ENCODE assay signal across 16 cellular contexts in genomic region chr3:41204369-41204768, GRCh38. TPM values are rescaled to one million over a fixed set of nuclear protein-coding genes. Genes with fewer than 3 reads are reported as not detected.
DNase-seq lines count a peak whose midpoint lies in the region; ATAC-seq, FAIRE-seq and TF ChIP-seq lines count a peak whose summit lies in the region.
"Had no signal": no experiment of that assay in that cellular context is flagged by ENCODE, and none has a peak within 500 bp of the region (broad histone marks: within the 10 kb centered on the region; RNA-seq: fewer than 3 reads in every experiment).

No MANE protein-coding gene starts in this region.

- no peak for TF ChIP-seq CTCF in HepG2 (CRISPR knock-in tag; IDR thresholded peaks at IDR 0.05)
- TF ChIP-seq CTCF in right lobe of liver (IDR thresholded peaks at IDR 0.05) = no peak

- H3K4me3 Mint-ChIP-seq in memory B cell = no peak overlapping the region
- H3K4me3 Mint-ChIP-seq: activated CD4-positive, alpha-beta memory T cell treated with anti-CD3 and anti-CD28 coated beads, Interleukin-2, amount 10 ng/mL, durations not matched to agents 7 days and 5 days had no signal

- 0 out of 6 replicates have a peak overlapping the region, but pooled peaks of 1 of the 3 experiments have one; percentile 99 for H3K4me3 ChIP-seq in HepG2 (replicated peaks in 1 of 3; ENCODE audit: insufficient read depth in 1 of 3, low read depth in 2 of 3, low read length in 3 of 3)
- H3K4me3 ChIP-seq in right lobe of liver = no peak overlapping the region
- peak overlapping the region; percentile 40 for H3K4me3 ChIP-seq in adipocyte (ENCODE audit: low read length)
- H3K4me3 ChIP-seq: lung had no signal

- H3K9ac ChIP-seq in HepG2 (ENCODE audit: insufficient read depth, low read depth, low read length) (no peak overlapping the region), adipocyte (ENCODE audit: low read length) (no peak overlapping the region)

- DNase-seq in HepG2 (ENCODE audit: low spot score) (no peak), right lobe of liver (no peak), adipocyte (ENCODE audit: low read depth) (no peak), memory B cell (ENCODE audit: low spot score in 2 of 2) (no peak), iPS-NIHi11 (ENCODE audit: low spot score) (no peak), cerebellar nuclear complex (lab: John Stamatoyannopoulos, UW) (no peak)
- no peak for DNase-seq in stimulated activated CD4-positive, alpha-beta T cell treated with anti-CD3 and anti-CD28 coated beads, Interleukin-2, amount 100 ng/mL, for 24 hours
- DNase-seq: activated CD4-positive, alpha-beta memory T cell treated with anti-CD3 and anti-CD28 coated beads, Interleukin-2, amount 10 ng/mL, durations not matched to agents 7 days and 5 days; anterior cingulate cortex; cortex of kidney; GF-D8; H7; NCI-H1694 had no signal

- H3K9me3 ChIP-seq in HepG2 (ENCODE audit: low read length) (no peaks in the 10 kb centered on the region), right lobe of liver (no peaks in the 10 kb centered on the region), adipocyte (ENCODE audit: control insufficient read depth, low read length) (no peaks in the 10 kb centered on the region)

- intact Hi-C loops in HepG2 (cut with micrococcal nuclease; ENCODE audit: unreplicated experiment) = loop anchor here (5.0 kb wide), 1 partner anchor 73 kb away; no protein-coding TSS in a partner anchor
- intact Hi-C loops in right lobe of liver (cut with DNase I) = no loop called here

- H4K20me1 ChIP-seq in HepG2 (ENCODE audit: insufficient read depth, low read length) = peaks cover 94% of the 10 kb centered on the region

- no peak for FAIRE-seq in HepG2 (lab: Jason Lieb, UNC)

- no peak overlapping the region for H3K27ac ChIP-seq in HepG2 (ENCODE audit: extremely low read length, insufficient read depth, low read length)
- no peak overlapping the region for H3K27ac ChIP-seq in right lobe of liver

- H3K27me3 Mint-ChIP-seq in memory B cell = no peaks in the 10 kb centered on the region
- H3K27me3 Mint-ChIP-seq: activated CD4-positive, alpha-beta memory T cell treated with anti-CD3 and anti-CD28 coated beads, Interleukin-2, amount 10 ng/mL, durations not matched to agents 7 days and 5 days had no signal

- in situ Hi-C loops in HepG2 (cut with HindIII; ENCODE audit: extremely low pct_ligation_motif_present, low pct_unique_long_range_greater_than_20kb) = loop anchor here (25.0 kb wide), 1 partner anchor 617 kb away; no protein-coding TSS in a partner anchor

- CTCF ChIA-PET in HepG2 (lab: Yijun Ruan, JAX; ENCODE audit: low intra/inter-chr PET ratio, low total read pairs) = no interaction called here

- H3K9me3 Mint-ChIP-seq in memory B cell = no peaks in the 10 kb centered on the region
- H3K9me3 Mint-ChIP-seq: activated T-helper 2 cell treated with anti-CD3 and anti-CD28 coated beads, Interferon-gamma antibody, Interleukin-2, Interleukin-4, amounts not matched to agents 10 μg/mL and 5 μg/mL and 100 μg/mL, durations not matched to agents 14 hours and 24 hours and 36 hours had no signal

- peaks cover 68% of the 10 kb centered on the region for H3K4me1 ChIP-seq in HepG2 (ENCODE audit: insufficient read depth, low read length)
- H3K4me1 ChIP-seq in right lobe of liver = peaks cover 0 to 56% (median 10%) of the 10 kb centered on the region in 4 donors
- H3K4me1 ChIP-seq in adipocyte (ENCODE audit: control insufficient read depth, insufficient read depth, low read length) = peaks cover 57% of the 10 kb centered on the region

- peak overlapping the region; percentile 87 for H3K4me2 ChIP-seq in HepG2 (ENCODE audit: low read depth, low read length)

- H3K36me3 Mint-ChIP-seq in memory B cell = peaks cover 9% of the 10 kb centered on the region

- no peaks in the 10 kb centered on the region; a peak in 1 of 5 replicates for H3K27me3 ChIP-seq in HepG2 (ENCODE audit: control insufficient read depth in 1 of 2, insufficient read depth in 2 of 2, low read length in 2 of 2)
- H3K27me3 ChIP-seq in right lobe of liver = no peaks in the 10 kb centered on the region
- no peaks in the 10 kb centered on the region for H3K27me3 ChIP-seq in adipocyte (replicated peaks; ENCODE audit: control insufficient read depth, insufficient read depth, low read length)

- peaks cover 98% of the 10 kb centered on the region for H3K79me2 ChIP-seq in HepG2 (ENCODE audit: insufficient read depth, low read length)

- peak overlapping the region; percentile 21 for H3K27ac Mint-ChIP-seq in memory B cell
- H3K27ac Mint-ChIP-seq: activated CD4-positive, alpha-beta memory T cell treated with anti-CD3 and anti-CD28 coated beads, Interleukin-2, amount 10 ng/mL, durations not matched to agents 7 days and 5 days; activated T-helper 2 cell treated with anti-CD3 and anti-CD28 coated beads, Interferon-gamma antibody, Interleukin-2, Interleukin-4, amounts not matched to agents 10 μg/mL and 5 μg/mL and 100 μg/mL, durations not matched to agents 14 hours and 24 hours and 36 hours had no signal

- TF ChIP-seq POLR2A in HepG2 (IDR thresholded peaks at IDR 0.05; ENCODE audit: insufficient read depth in 1 of 2, low read depth in 2 of 2, low read length in 2 of 2) (no peak), right lobe of liver (IDR thresholded peaks at IDR 0.05) (no peak)

- peaks cover 59% of the 10 kb centered on the region for H3K4me1 Mint-ChIP-seq in memory B cell

- BruUV-seq in HepG2 (replicated peaks; lab: Mats Ljungman, UMichigan) = no TSS peak

- no peak for TF ChIP-seq EP300 in HepG2 (IDR thresholded peaks at IDR 0.05; ENCODE audit: low read depth in 2 of 2, low read length in 2 of 2)
- TF ChIP-seq EP300 in HepG2 (CRISPR knock-in tag; IDR thresholded peaks at IDR 0.05; ENCODE audit: borderline replicate concordance) = no peak

- WGBS in HepG2 (ENCODE audit: low lambda C conversion rate) = 92% methylated on average over 1 of the region's 1 CpG
- WGBS in right lobe of liver (ENCODE audit: insufficient coverage, low coverage, low lambda C conversion rate, missing lambda C conversion rate) = 57% methylated on average over 1 of the region's 1 CpG

- TF ChIP-seq RAD21 in HepG2 (CRISPR knock-in tag; IDR thresholded peaks at IDR 0.05) = no peak

- POLR2A ChIA-PET in HepG2 (lab: Yijun Ruan, JAX) = no interaction called here

- no peaks in the 10 kb centered on the region for H3K36me3 ChIP-seq in HepG2 (replicated peaks in 1 of 2; ENCODE audit: control insufficient read depth in 1 of 2, insufficient read depth in 2 of 2, low read length in 2 of 2)
- H3K36me3 ChIP-seq in right lobe of liver = no peaks in the 10 kb centered on the region
- no peaks in the 10 kb centered on the region for H3K36me3 ChIP-seq in adipocyte (ENCODE audit: control insufficient read depth, insufficient read depth, low read length, severe bottlenecking)

- H2AFZ ChIP-seq in HepG2 (ENCODE audit: low read length) = no peak overlapping the region

- ATAC-seq in HepG2 (no peak), right lobe of liver (no peak), memory B cell (ENCODE audit: low read depth) (no peak), GM18502 (IDR thresholded peaks at IDR 0.05; ENCODE audit: poor library complexity, unreplicated experiment) (no peak)

TF ChIP-seq in HepG2, 621 proteins besides CTCF, POLR2A, EP300 and RAD21 (continues in another document):
- TF ChIP-seq MIXL1 (CRISPR knock-in tag; IDR thresholded peaks at IDR 0.05) = no peak
- TF ChIP-seq IRF2 (CRISPR knock-in tag; IDR thresholded peaks at IDR 0.05) = no peak
- no peak for TF ChIP-seq TBX2 (CRISPR knock-in tag; IDR thresholded peaks at IDR 0.05; ENCODE audit: borderline replicate concordance)
- TF ChIP-seq SOX13 (IDR thresholded peaks at IDR 0.05) = no peak
- no peak for TF ChIP-seq SOX13 (CRISPR knock-in tag; conservative IDR thresholded peaks at IDR 0.05 in 1 of 2, IDR thresholded peaks at IDR 0.05 in 1 of 2)
- TF ChIP-seq ZNF430 (CRISPR knock-in tag; IDR thresholded peaks at IDR 0.05) = no peak
- TF ChIP-seq, protein P1, sequence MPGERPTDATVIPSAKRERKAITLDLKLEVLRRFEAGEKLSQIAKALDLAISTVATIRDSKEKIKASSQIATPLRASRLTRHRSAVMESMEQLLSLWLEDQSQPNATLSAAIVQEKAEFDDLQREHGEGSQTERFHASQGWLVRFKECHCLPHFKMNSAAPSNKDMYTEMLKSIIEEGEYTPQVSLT (CRISPR knock-in tag; IDR thresholded peaks at IDR 0.05; ENCODE audit: borderline replicate concordance, low read depth) = no peak
- no peak for TF ChIP-seq THYN1 (CRISPR knock-in tag; IDR thresholded peaks at IDR 0.05; ENCODE audit: borderline replicate concordance, low read depth)
- no peak for TF ChIP-seq ZNF768 (CRISPR knock-in tag; IDR thresholded peaks at IDR 0.05)

RNA-seq across cellular contexts. Expression of gene CTNNB1, which starts 5.1 kb away (rescaled TPM):
- total RNA-seq in HepG2 (2016; rRNA removed; fragmentation: Illumina TruSeq; extraction: Trizol) (489 and 700 TPM in 2 replicates), right lobe of liver (100 to 1,000 TPM; 107 to 160 (median 138) TPM)
- total RNA-seq in HepG2 (2016; cell fraction: cytosol; rRNA removed; fragmentation: Illumina TruSeq; extraction: Trizol; ENCODE audit: low read depth) = 50.2 and 54.9 TPM in 2 replicates
- 488 and 720 TPM in 2 replicates for total RNA-seq in HepG2 (2016; cell fraction: insoluble cytoplasmic fraction; rRNA removed; fragmentation: Illumina TruSeq; extraction: Trizol)
- total RNA-seq in HepG2 (2016; cell fraction: membrane; rRNA removed; fragmentation: Illumina TruSeq; extraction: Trizol) = 94.6 and 98.6 TPM in 2 replicates
- 268 and 292 TPM in 2 replicates for total RNA-seq in HepG2 (2016; cell fraction: nucleus; rRNA removed; fragmentation: Illumina TruSeq; extraction: Trizol)
- 398 and 417 TPM in 2 replicates for polyA plus RNA-seq in HepG2 (2011; rRNA removed)
- polyA plus RNA-seq in HepG2 (2011; cell fraction: cytosol; rRNA removed) = 460 and 473 TPM in 2 replicates
- 417 and 480 TPM in 2 replicates for polyA plus RNA-seq in HepG2 (2011; cell fraction: nucleus; rRNA removed)
- polyA plus RNA-seq in HepG2 (2012) = 229 and 276 TPM in 2 replicates
- polyA plus RNA-seq in HepG2 (2016; cell fraction: cytosol; fragmentation: Illumina TruSeq; extraction: Trizol; ENCODE audit: low read depth) = 7.0 and 9.4 TPM in 2 replicates
- 347 and 367 TPM in 2 replicates for polyA plus RNA-seq in HepG2 (2016; cell fraction: insoluble cytoplasmic fraction; fragmentation: Illumina TruSeq; extraction: Trizol; ENCODE audit: low read depth)
- 21.8 and 23.3 TPM in 2 replicates for polyA plus RNA-seq in HepG2 (2016; cell fraction: membrane; fragmentation: Illumina TruSeq; extraction: Trizol; ENCODE audit: low read depth)
- 235 and 254 TPM in 2 replicates for polyA plus RNA-seq in HepG2 (2016; cell fraction: nucleus; fragmentation: Illumina TruSeq; extraction: Trizol; ENCODE audit: insufficient read depth, low read depth)
- 1,533 and 3,275 TPM in 2 replicates for polyA minus RNA-seq in HepG2 (2011; rRNA and poly(A)+ RNA removed; ENCODE audit: low replicate concordance)
- polyA minus RNA-seq in HepG2 (2011; cell fraction: cytosol; rRNA and poly(A)+ RNA removed) = 616 and 632 TPM in 2 replicates
- polyA minus RNA-seq in HepG2 (2011; cell fraction: nucleus; rRNA and poly(A)+ RNA removed) = 538 and 639 TPM in 2 replicates
